In genomic region chrX:107429090-107429489, GRCh38 we compare ENCODE assay signal across 9 cellular contexts. TPM values are rescaled to one million over a fixed set of nuclear protein-coding genes. Genes with fewer than 3 reads are reported as not detected.
DNase-seq lines count a peak whose midpoint lies in the region; ATAC-seq and TF ChIP-seq lines count a peak whose summit lies in the region.
"Had no signal": no experiment of that assay in that cellular context is flagged by ENCODE, and none has a peak within 500 bp of the region (broad histone marks: within the 10 kb centered on the region; RNA-seq: fewer than 3 reads in every experiment).

No MANE protein-coding gene starts in this region.

- no peaks in the 10 kb centered on the region for H3K79me2 ChIP-seq in PC-9 (ENCODE audit: low read depth)

- TF ChIP-seq CTCF in PC-9 (conservative IDR thresholded peaks at IDR 0.05) (peak; percentile 71), epithelial cell of proximal tubule (conservative IDR thresholded peaks at IDR 0.05; ENCODE audit: low read depth, low read length) (peak; percentile 43), upper lobe of left lung (IDR thresholded peaks at IDR 0.05) (peak in 4 of 6 experiments; percentile 13 to 31 (median 22))

- H3F3A ChIP-seq in PC-9 (ENCODE audit: insufficient read depth, low read depth): no peaks in the 10 kb centered on the region

- H2AFZ ChIP-seq in PC-9: no peak overlapping the region

- POLR2A ChIA-PET in PC-9 (lab: Charles Lee; ENCODE audit: unreplicated experiment): no interaction called here

- no peak for TF ChIP-seq POLR2A in upper lobe of left lung (IDR thresholded peaks at IDR 0.05)

- H3K27me3 ChIP-seq in PC-9 (ENCODE audit: insufficient read depth, low read depth): no peaks in the 10 kb centered on the region
- no peaks in the 10 kb centered on the region for H3K27me3 ChIP-seq in upper lobe of left lung

- intact Hi-C loops in PC-9 (cut with micrococcal nuclease; ENCODE audit: unreplicated experiment): loop anchor here (5.0 kb wide), 1 partner anchor 327 kb away; no protein-coding TSS in a partner anchor

- CTCF ChIA-PET in PC-9 (lab: Charles Lee): no interaction called here

- in situ Hi-C loops in G401 (cut with HindIII; ENCODE audit: low sequenced_read_pairs): no loop called here

- no TSS peak for BruUV-seq in PC-9 (replicated peaks; lab: Mats Ljungman, UMichigan)

- H3K27ac ChIP-seq in PC-9 (no peak overlapping the region), upper lobe of left lung (no peak overlapping the region)

- H3K4me1 ChIP-seq in PC-9 (replicated peaks; ENCODE audit: insufficient read depth) (no peaks in the 10 kb centered on the region), upper lobe of left lung (no peaks in the 10 kb centered on the region)

- no peak overlapping the region for H3K4me2 ChIP-seq in PC-9

- TF ChIP-seq EP300 in upper lobe of left lung (IDR thresholded peaks at IDR 0.05): no peak

- no peaks in the 10 kb centered on the region for H3K9me2 ChIP-seq in PC-9 (ENCODE audit: insufficient read depth)

- DNase-seq in stimulated activated CD4-positive, alpha-beta T cell treated with anti-CD3 and anti-CD28 coated beads, Interleukin-12 subunit alpha, Interleukin-12 subunit beta, amount 100 ng/mL, for 4 hours: peak; percentile 25
- no peak for DNase-seq in stimulated activated CD4-positive, alpha-beta T cell treated with anti-CD3 and anti-CD28 coated beads, Interleukin-4, amount 100 ng/mL, for 4 hours
- peak; percentile 35 to 40 for DNase-seq in PC-9
- DNase-seq in epithelial cell of proximal tubule (ENCODE audit: low read depth): no peak
- DNase-seq in upper lobe of left lung: no peak
- no peak for DNase-seq in G401 (ENCODE audit: low spot score)

- ATAC-seq in upper lobe of left lung (ENCODE audit: low FRiP score in 2 of 2) (no peak), HG02938 (IDR thresholded peaks at IDR 0.05; ENCODE audit: unreplicated experiment) (no peak), GM19397 (IDR thresholded peaks at IDR 0.05; ENCODE audit: unreplicated experiment) (no peak)

- H4K20me1 ChIP-seq in PC-9 (ENCODE audit: insufficient read depth): no peaks in the 10 kb centered on the region

- H3K36me3 ChIP-seq in PC-9 (ENCODE audit: low read depth) (no peaks in the 10 kb centered on the region), upper lobe of left lung (no peaks in the 10 kb centered on the region)

- 48 to 71% methylated on average over 2 to 6 of the region's 6 CpGs for WGBS in upper lobe of left lung, 2 donors

- H3K4me3 ChIP-seq in PC-9 (no peak overlapping the region), epithelial cell of proximal tubule (ENCODE audit: low read depth, low read length) (no peak overlapping the region), upper lobe of left lung (no peak overlapping the region)
- H3K4me3 ChIP-seq: lung had no signal

- H3K9me3 ChIP-seq in PC-9 (ENCODE audit: insufficient read depth, low read depth): no peaks in the 10 kb centered on the region
- no peaks in the 10 kb centered on the region for H3K9me3 ChIP-seq in upper lobe of left lung

RNA-seq across cellular contexts. Expression of gene FRMPD3, which starts 20.4 kb away (rescaled TPM):
- total RNA-seq in PC-9 (2021) (0.20 and 0.23 TPM in 2 replicates), epithelial cell of proximal tubule (under 0.01 and 0.12 TPM in 2 replicates), upper lobe of left lung (under 1 TPM; under 0.01 to 0.89 (median 0.28) TPM)
- total RNA-seq in G401 (2014; rRNA removed; shearing (Covaris generic)): not detected in 2 replicates

Comparison
In these comparisons a context has a peak if more than half of its experiments do, and no peak if none do; other contexts are left out.
1. DNase-seq: peak in stimulated activated CD4-positive, alpha-beta T cell treated with anti-CD3 and anti-CD28 coated beads, Interleukin-12 subunit alpha, Interleukin-12 subunit beta, amount 100 ng/mL, for 4 hours (single experiment) and PC-9 (2 of 2); none in stimulated activated CD4-positive, alpha-beta T cell treated with anti-CD3 and anti-CD28 coated beads, Interleukin-4, amount 100 ng/mL, for 4 hours (0 of 2), epithelial cell of proximal tubule (single experiment), upper lobe of left lung (0 of 2) and G401 (single experiment).
2. Peak in every context shown above with its lines, with median percentiles within 50 percentile points of each other: CTCF ChIP-seq.